Comparison of ENCODE assay signal across 9 cellular contexts in the genomic region with DNA sequence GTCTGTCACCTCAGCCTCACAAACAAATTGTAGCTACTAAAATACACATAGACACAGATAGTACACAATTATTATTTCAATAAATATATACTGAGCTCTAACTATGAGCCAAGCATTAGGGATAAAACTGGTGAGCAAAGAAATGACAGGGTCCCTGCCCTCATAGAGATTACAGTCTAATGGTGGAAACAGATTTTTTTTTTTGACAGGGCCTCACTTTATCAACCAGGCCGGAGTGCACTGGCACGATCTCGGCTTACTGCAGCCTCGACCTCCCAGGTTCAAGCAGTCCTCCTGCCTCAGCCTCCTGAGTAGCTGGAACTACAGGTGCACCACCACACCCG. TPM values are rescaled to one million over a fixed set of nuclear protein-coding genes. Genes with fewer than 3 reads are reported as not detected.
DNase-seq lines count a peak whose midpoint lies in the region; ATAC-seq, FAIRE-seq and TF ChIP-seq lines count a peak whose summit lies in the region.
"Had no signal": no experiment of that assay in that cellular context is flagged by ENCODE, and none has a peak within 500 bp of the region (broad histone marks: within the 10 kb centered on the region; RNA-seq: fewer than 3 reads in every experiment).

No MANE protein-coding gene starts in this region.

- intact Hi-C loops in HepG2 (cut with micrococcal nuclease; ENCODE audit: unreplicated experiment), result no loop called here
- intact Hi-C loops in right lobe of liver (cut with DNase I), result no loop called here

- H3K79me2 ChIP-seq in HepG2 (ENCODE audit: insufficient read depth, low read length), result peaks cover 30% of the 10 kb centered on the region

- DNase-seq in HepG2 (ENCODE audit: low spot score) (no peak), right lobe of liver (no peak), type B pancreatic cell (ENCODE audit: extremely low spot score, unreplicated experiment) (no peak), NCI-H1694 treated with DMSO at 0.1 percent for 48 hours (lab: John Stamatoyannopoulos, UW) (no peak), mesenteric fat pad (ENCODE audit: low spot score) (no peak), NCI-H1048 (lab: John Stamatoyannopoulos, UW) (no peak)

- TF ChIP-seq EP300 in HepG2 (IDR thresholded peaks at IDR 0.05; ENCODE audit: low read depth in 2 of 2, low read length in 2 of 2) (no peak), HepG2 (CRISPR knock-in tag; IDR thresholded peaks at IDR 0.05; ENCODE audit: borderline replicate concordance) (no peak)

- H3K36me3 Mint-ChIP-seq in activated T-helper 17 cell treated with anti-CD3 and anti-CD28 coated beads, Interleukin-2, amount 50 U/mL, for 72 hours (ENCODE audit: low read depth), result peaks cover 8% of the 10 kb centered on the region
- no peaks in the 10 kb centered on the region for H3K36me3 Mint-ChIP-seq in type B pancreatic cell

- CTCF ChIA-PET in HepG2 (lab: Yijun Ruan, JAX; ENCODE audit: low intra/inter-chr PET ratio, low total read pairs), result no interaction called here

- WGBS in HepG2 (ENCODE audit: low lambda C conversion rate), result 87% methylated on average over 5 of the region's 5 CpGs
- 79% methylated on average over 5 of the region's 5 CpGs for WGBS in right lobe of liver (ENCODE audit: insufficient coverage, low coverage, low lambda C conversion rate, missing lambda C conversion rate)
- WGBS in mesodermal cell (ENCODE audit: insufficient coverage in 2 of 2), 2 experiments, result 85 to 94% methylated on average over 4 to 5 of the region's 5 CpGs

- peaks cover 2% of the 10 kb centered on the region; the same call in 1 of the 2 replicates for H4K20me1 ChIP-seq in HepG2 (ENCODE audit: insufficient read depth, low read length)

- peak overlapping the region; percentile 80; the same call in 1 of the 2 replicates for H3K4me2 ChIP-seq in HepG2 (ENCODE audit: low read depth, low read length)

- TF ChIP-seq CTCF in HepG2 (CRISPR knock-in tag; IDR thresholded peaks at IDR 0.05) (no peak), right lobe of liver (IDR thresholded peaks at IDR 0.05) (no peak), type B pancreatic cell (conservative IDR thresholded peaks at IDR 0.05) (no peak)

- no peak overlapping the region for H3K27ac ChIP-seq in HepG2 (ENCODE audit: extremely low read length, insufficient read depth, low read length)
- no peak overlapping the region for H3K27ac ChIP-seq in right lobe of liver
- no peak overlapping the region for H3K27ac ChIP-seq in mesodermal cell (ENCODE audit: low read depth, low read length, severe bottlenecking)

- POLR2A ChIA-PET in HepG2 (lab: Yijun Ruan, JAX), result interaction anchor here (0.6 to 1.1 kb wide), 5 partner anchors 47 to 339 kb away, joined by 3 to 4 read pairs (median 4); no protein-coding TSS in a partner anchor

- no peaks in the 10 kb centered on the region for H3K9me3 Mint-ChIP-seq in activated T-helper 17 cell treated with anti-CD3 and anti-CD28 coated beads, Interleukin-2, amount 50 U/mL, for 72 hours
- H3K9me3 Mint-ChIP-seq in type B pancreatic cell, result no peaks in the 10 kb centered on the region
- H3K9me3 Mint-ChIP-seq: T-helper 1 cell treated with Interleukin-12 subunit alpha and Interleukin-12 subunit beta and Interleukin-4 antibody, amounts not matched to agents 30 μg/mL and 1 μg/mL, for 36 hours had no signal

- H3K4me1 ChIP-seq in HepG2 (ENCODE audit: insufficient read depth, low read length) (peaks cover 19% of the 10 kb centered on the region), right lobe of liver (peaks cover 0 to 13% (median 6%) of the 10 kb centered on the region in 4 donors), mesodermal cell (ENCODE audit: control insufficient read depth, insufficient read depth, low read length, poor library complexity, severe bottlenecking) (peaks cover 9% of the 10 kb centered on the region)

- BruUV-seq in HepG2 (replicated peaks; lab: Mats Ljungman, UMichigan), result no TSS peak

- FAIRE-seq in HepG2 (lab: Jason Lieb, UNC), result no peak

- peaks cover 0 to 4% of the 10 kb centered on the region in 2 experiments; a peak in 1 of 5 replicates for H3K27me3 ChIP-seq in HepG2 (ENCODE audit: control insufficient read depth in 1 of 2, insufficient read depth in 2 of 2, low read length in 2 of 2)
- no peaks in the 10 kb centered on the region for H3K27me3 ChIP-seq in right lobe of liver

- TF ChIP-seq RAD21 in HepG2 (CRISPR knock-in tag; IDR thresholded peaks at IDR 0.05), result no peak

- TF ChIP-seq POLR2A in HepG2 (IDR thresholded peaks at IDR 0.05; ENCODE audit: insufficient read depth in 1 of 2, low read depth in 2 of 2, low read length in 2 of 2) (no peak), right lobe of liver (IDR thresholded peaks at IDR 0.05) (no peak)

- ATAC-seq in HepG2 (no peak), right lobe of liver (no peak)
- ATAC-seq in activated T-helper 17 cell treated with anti-CD3 and anti-CD28 coated beads, Interleukin-2, amount 50 U/mL, for 72 hours (replicated peaks), result no peak

- no peak overlapping the region for H3K4me3 ChIP-seq in HepG2 (replicated peaks in 1 of 3; ENCODE audit: insufficient read depth in 1 of 3, low read depth in 2 of 3, low read length in 3 of 3)
- no peak overlapping the region for H3K4me3 ChIP-seq in right lobe of liver
- peak overlapping the region; percentile 78 for H3K4me3 ChIP-seq in mesodermal cell (ENCODE audit: extremely low read depth, insufficient read depth, low read length, poor library complexity, severe bottlenecking)

- H3K9ac ChIP-seq in HepG2 (ENCODE audit: insufficient read depth, low read depth, low read length), result no peak overlapping the region

- no peaks in the 10 kb centered on the region for H3K9me3 ChIP-seq in HepG2 (ENCODE audit: low read length)
- H3K9me3 ChIP-seq in right lobe of liver, result no peaks in the 10 kb centered on the region
- no peaks in the 10 kb centered on the region for H3K9me3 ChIP-seq in mesodermal cell (ENCODE audit: control insufficient read depth, low read length)

- peak overlapping the region; percentile 90 for H3K27ac Mint-ChIP-seq in activated T-helper 17 cell treated with anti-CD3 and anti-CD28 coated beads, Interleukin-2, amount 50 U/mL, for 72 hours
- H3K27ac Mint-ChIP-seq in type B pancreatic cell, result peak overlapping the region; percentile 54

- H3K27me3 Mint-ChIP-seq in activated T-helper 17 cell treated with anti-CD3 and anti-CD28 coated beads, Interleukin-2, amount 50 U/mL, for 72 hours, result no peaks in the 10 kb centered on the region
- peaks cover 8% of the 10 kb centered on the region for H3K27me3 Mint-ChIP-seq in type B pancreatic cell

- peak overlapping the region; percentile 96 for H3K4me3 Mint-ChIP-seq in activated T-helper 17 cell treated with anti-CD3 and anti-CD28 coated beads, Interleukin-2, amount 50 U/mL, for 72 hours
- H3K4me3 Mint-ChIP-seq in type B pancreatic cell, result peak overlapping the region; percentile 87

- peak overlapping the region; percentile 98 for H2AFZ ChIP-seq in HepG2 (ENCODE audit: low read length)

- in situ Hi-C loops in HepG2 (cut with HindIII; ENCODE audit: extremely low pct_ligation_motif_present, low pct_unique_long_range_greater_than_20kb), result no loop called here

- H3K36me3 ChIP-seq in HepG2 (replicated peaks in 1 of 2; ENCODE audit: control insufficient read depth in 1 of 2, insufficient read depth in 2 of 2, low read length in 2 of 2), result peaks cover 3 to 4% of the 10 kb centered on the region in 2 experiments; a peak in 2 of 5 replicates
- H3K36me3 ChIP-seq in right lobe of liver, result peaks cover 0 to under 1% (median 0%) of the 10 kb centered on the region in 4 donors
- peaks cover 10% of the 10 kb centered on the region for H3K36me3 ChIP-seq in mesodermal cell (ENCODE audit: control insufficient read depth, insufficient read depth, low read length)

- peaks cover 25% of the 10 kb centered on the region for H3K4me1 Mint-ChIP-seq in activated T-helper 17 cell treated with anti-CD3 and anti-CD28 coated beads, Interleukin-2, amount 50 U/mL, for 72 hours
- peaks cover 37% of the 10 kb centered on the region for H3K4me1 Mint-ChIP-seq in type B pancreatic cell (ENCODE audit: unreplicated experiment)

RNA-seq across cellular contexts. Expression of gene RBM28, which starts 0.7 kb away (rescaled TPM):
- total RNA-seq in HepG2 (2016; rRNA removed; fragmentation: Illumina TruSeq; extraction: Trizol) (49.0 and 61.2 TPM in 2 replicates), right lobe of liver (10 to 100 TPM in 5 of 6 experiments, 1 to 10 TPM in 1; 9.0 to 17.4 (median 11.1) TPM), type B pancreatic cell (ENCODE audit: low replicate concordance) (49.0 and 59.7 TPM in 2 replicates), mesenteric fat pad (60.4 TPM)
- total RNA-seq in HepG2 (2016; cell fraction: cytosol; rRNA removed; fragmentation: Illumina TruSeq; extraction: Trizol; ENCODE audit: low read depth), result 7.3 and 8.4 TPM in 2 replicates
- total RNA-seq in HepG2 (2016; cell fraction: insoluble cytoplasmic fraction; rRNA removed; fragmentation: Illumina TruSeq; extraction: Trizol), result 50.4 and 59.7 TPM in 2 replicates
- 6.4 and 9.5 TPM in 2 replicates for total RNA-seq in HepG2 (2016; cell fraction: membrane; rRNA removed; fragmentation: Illumina TruSeq; extraction: Trizol)
- 41.5 and 46.2 TPM in 2 replicates for total RNA-seq in HepG2 (2016; cell fraction: nucleus; rRNA removed; fragmentation: Illumina TruSeq; extraction: Trizol)
- 20.3 and 20.5 TPM in 2 replicates for polyA plus RNA-seq in HepG2 (2011; rRNA removed)
- polyA plus RNA-seq in HepG2 (2011; cell fraction: cytosol; rRNA removed), result 10.7 and 11.3 TPM in 2 replicates
- 43.8 and 49.7 TPM in 2 replicates for polyA plus RNA-seq in HepG2 (2011; cell fraction: nucleus; rRNA removed)
- polyA plus RNA-seq in HepG2 (2012), result 33.1 and 42.8 TPM in 2 replicates
- polyA plus RNA-seq in HepG2 (2016; cell fraction: cytosol; fragmentation: Illumina TruSeq; extraction: Trizol; ENCODE audit: low read depth), result 1.6 and 1.9 TPM in 2 replicates
- 54.9 and 57.4 TPM in 2 replicates for polyA plus RNA-seq in HepG2 (2016; cell fraction: insoluble cytoplasmic fraction; fragmentation: Illumina TruSeq; extraction: Trizol; ENCODE audit: low read depth)
- polyA plus RNA-seq in HepG2 (2016; cell fraction: membrane; fragmentation: Illumina TruSeq; extraction: Trizol; ENCODE audit: low read depth), result 3.8 and 5.7 TPM in 2 replicates
- polyA plus RNA-seq in HepG2 (2016; cell fraction: nucleus; fragmentation: Illumina TruSeq; extraction: Trizol; ENCODE audit: insufficient read depth, low read depth), result 82.8 and 85.5 TPM in 2 replicates
- 8.3 and 17.5 TPM in 2 replicates for polyA minus RNA-seq in HepG2 (2011; rRNA and poly(A)+ RNA removed; ENCODE audit: low replicate concordance)
- polyA minus RNA-seq in HepG2 (2011; cell fraction: cytosol; rRNA and poly(A)+ RNA removed), result 9.8 and 11.3 TPM in 2 replicates
- polyA minus RNA-seq in HepG2 (2011; cell fraction: nucleus; rRNA and poly(A)+ RNA removed), result 21.2 and 29.0 TPM in 2 replicates
- total RNA-seq in activated T-helper 17 cell treated with anti-CD3 and anti-CD28 coated beads, Interleukin-2, amount 50 U/mL, for 72 hours, result 10 to 100 TPM; 30.4 to 46.6 TPM
- polyA plus RNA-seq in mesodermal cell (2013, experiment 1 of 2), result 34.1 TPM
- polyA plus RNA-seq in mesodermal cell (2013, experiment 2 of 2), result 32.8 TPM

RNA-seq across cellular contexts. Expression of gene PRRT4, which starts 17.1 kb away (rescaled TPM):
- total RNA-seq in HepG2 (2016; rRNA removed; fragmentation: Illumina TruSeq; extraction: Trizol) (not detected in 2 replicates), right lobe of liver (under 1 TPM in 4 of 6 experiments, not detected in 2; 0.11 to 0.32 (median 0.18) TPM), type B pancreatic cell (ENCODE audit: low replicate concordance) (7.0 and 7.7 TPM in 2 replicates), mesenteric fat pad (17.4 TPM)
- total RNA-seq in HepG2 (2016; cell fraction: cytosol; rRNA removed; fragmentation: Illumina TruSeq; extraction: Trizol; ENCODE audit: low read depth), result not detected in 2 replicates
- not detected in 2 replicates for total RNA-seq in HepG2 (2016; cell fraction: insoluble cytoplasmic fraction; rRNA removed; fragmentation: Illumina TruSeq; extraction: Trizol)
- not detected in 2 replicates for total RNA-seq in HepG2 (2016; cell fraction: membrane; rRNA removed; fragmentation: Illumina TruSeq; extraction: Trizol)
- not detected in 2 replicates for total RNA-seq in HepG2 (2016; cell fraction: nucleus; rRNA removed; fragmentation: Illumina TruSeq; extraction: Trizol)
- not detected in 2 replicates for polyA plus RNA-seq in HepG2 (2011; rRNA removed)
- polyA plus RNA-seq in HepG2 (2011; cell fraction: cytosol; rRNA removed), result not detected in 2 replicates
- polyA plus RNA-seq in HepG2 (2011; cell fraction: nucleus; rRNA removed), result 0.06 TPM in 1 of 2 replicates, not detected in the other
- 0.07 TPM in 1 of 2 replicates, not detected in the other for polyA plus RNA-seq in HepG2 (2012)
- polyA plus RNA-seq in HepG2 (2016; cell fraction: cytosol; fragmentation: Illumina TruSeq; extraction: Trizol; ENCODE audit: low read depth), result not detected in 2 replicates
- polyA plus RNA-seq in HepG2 (2016; cell fraction: insoluble cytoplasmic fraction; fragmentation: Illumina TruSeq; extraction: Trizol; ENCODE audit: low read depth), result not detected in 2 replicates
- not detected in 2 replicates for polyA plus RNA-seq in HepG2 (2016; cell fraction: membrane; fragmentation: Illumina TruSeq; extraction: Trizol; ENCODE audit: low read depth)
- polyA plus RNA-seq in HepG2 (2016; cell fraction: nucleus; fragmentation: Illumina TruSeq; extraction: Trizol; ENCODE audit: insufficient read depth, low read depth), result not detected in 2 replicates
- not detected in 2 replicates for polyA minus RNA-seq in HepG2 (2011; rRNA and poly(A)+ RNA removed; ENCODE audit: low replicate concordance)
- not detected in 2 replicates for polyA minus RNA-seq in HepG2 (2011; cell fraction: cytosol; rRNA and poly(A)+ RNA removed)
- not detected in 2 replicates for polyA minus RNA-seq in HepG2 (2011; cell fraction: nucleus; rRNA and poly(A)+ RNA removed)
- total RNA-seq in activated T-helper 17 cell treated with anti-CD3 and anti-CD28 coated beads, Interleukin-2, amount 50 U/mL, for 72 hours, result under 1 TPM; 0.13 to 0.45 TPM
- 5.1 TPM for polyA plus RNA-seq in mesodermal cell (2013, experiment 1 of 2)
- polyA plus RNA-seq in mesodermal cell (2013, experiment 2 of 2), result 5.9 TPM
